In genomic region chr12:32549675-32550079, GRCh38 we compare ENCODE assay signal across 10 cellular contexts.
DNase-seq lines count a peak whose midpoint lies in the region; ATAC-seq and FAIRE-seq lines count a peak whose summit lies in the region.
"Had no signal": no experiment of that assay in that cellular context is flagged by ENCODE, and none has a peak within 500 bp of the region (broad histone marks: within the 10 kb centered on the region; RNA-seq: fewer than 3 reads in every experiment).

No MANE protein-coding gene starts in this region.

- peaks cover 44% of the 10 kb centered on the region for H3K4me1 ChIP-seq in skeletal muscle satellite cell (ENCODE audit: control insufficient read depth, insufficient read depth, low read length)

- H3K4me3 ChIP-seq in skeletal muscle satellite cell (ENCODE audit: low read length) = peak overlapping the region; percentile 25

- peak overlapping the region; percentile 72 for H3K27ac ChIP-seq in caudate nucleus (ENCODE audit: low read depth, low read length)

- peaks cover 22% of the 10 kb centered on the region for H3K36me3 ChIP-seq in skeletal muscle satellite cell (ENCODE audit: insufficient read depth, low read length)

- no peak for ATAC-seq in GM21360 (IDR thresholded peaks at IDR 0.05; ENCODE audit: unreplicated experiment)
- ATAC-seq in HG02884 (IDR thresholded peaks at IDR 0.05; ENCODE audit: unreplicated experiment) = no peak
- ATAC-seq in HG03354 (IDR thresholded peaks at IDR 0.05; ENCODE audit: poor library complexity, severe bottlenecking, unreplicated experiment) = no peak

- H3K4me2 ChIP-seq in skeletal muscle satellite cell (ENCODE audit: low read length) = peak overlapping the region; percentile 68

- DNase-seq in GM03348 (ENCODE audit: low spot score) = peak; percentile 30
- peak in 24 of 61 donors; percentile 11 to 60 (median 29) for DNase-seq in caudate nucleus (lab: John Stamatoyannopoulos, UW)
- DNase-seq in kidney tubule cell (ENCODE audit: low spot score) = peak; percentile 48
- DNase-seq in GM19239 (ENCODE audit: insufficient read length, low spot score) = no peak
- DNase-seq: NCI-H345 had no signal

- FAIRE-seq in GM19239 (lab: Jason Lieb, UNC) = no peak
- FAIRE-seq: frontal cortex had no signal

- peak overlapping the region; percentile 22 for H3K9ac ChIP-seq in skeletal muscle satellite cell (ENCODE audit: low read depth, low read length)

- H3K27me3 ChIP-seq in skeletal muscle satellite cell (ENCODE audit: control insufficient read depth, insufficient read depth, low read length) = no peaks in the 10 kb centered on the region

- H3K9me3 ChIP-seq in skeletal muscle satellite cell (replicated peaks; ENCODE audit: low read length) = no peaks in the 10 kb centered on the region
